Comparison of ENCODE assay signal across 33 cellular contexts in genomic region chr22:22903355-22903777, GRCh38. TPM values are rescaled to one million over a fixed set of nuclear protein-coding genes. Genes with fewer than 3 reads are reported as not detected.
A peak's percentile ranks its signal among the peaks of the same experiment; 100 is the strongest.
DNase-seq lines count a peak whose midpoint lies in the region; ATAC-seq and TF ChIP-seq lines count a peak whose summit lies in the region.
"Had no signal": no experiment of that assay in that cellular context is flagged by ENCODE, and none has a peak within 500 bp of the region (broad histone marks: within the 10 kb centered on the region; RNA-seq: fewer than 3 reads in every experiment).

No MANE protein-coding gene starts in this region.

- no peaks in the 10 kb centered on the region for H3K27me3 ChIP-seq in SJCRH30
- peaks cover 0 to 3% (median 0%) of the 10 kb centered on the region in 4 donors for H3K27me3 ChIP-seq in esophagus muscularis mucosa
- H3K27me3 ChIP-seq: dorsolateral prefrontal cortex, tibial nerve had no signal

- H3K4me1 Mint-ChIP-seq in stimulated activated naive B cell treated with anti-CD40 and anti-IgM and Interleukin-4, amounts not matched to agents 10 μg/mL and 1 μg/mL and 100 μg/mL, for 72 hours = peaks cover 60 to 76% of the 10 kb centered on the region in 2 donors
- H3K4me1 Mint-ChIP-seq: activated CD4-positive, alpha-beta T cell treated with anti-CD3 and anti-CD28 coated beads for 36 hours; immature natural killer cell had no signal

- TF ChIP-seq POLR2A in esophagus muscularis mucosa (IDR thresholded peaks at IDR 0.05; ENCODE audit: low read depth) = no peak

- H3K4me1 ChIP-seq in SJCRH30 (peaks cover 36% of the 10 kb centered on the region), esophagus muscularis mucosa (no peaks in the 10 kb centered on the region)
- H3K4me1 ChIP-seq: tibial nerve had no signal

- no peak overlapping the region for H3K4me3 Mint-ChIP-seq in stimulated activated naive B cell treated with anti-CD40 and anti-IgM and Interleukin-4, amounts not matched to agents 10 μg/mL and 1 μg/mL and 100 μg/mL, for 72 hours
- H3K4me3 Mint-ChIP-seq: activated CD4-positive, alpha-beta T cell treated with anti-CD3 and anti-CD28 coated beads for 36 hours; activated naive CD8-positive, alpha-beta T cell treated with anti-CD3 and anti-CD28 coated beads, Interleukin-2, amount 50 U/mL, for 24 hours; activated T-cell treated with anti-CD3 and anti-CD28 coated beads, Interleukin-2, amount 50 U/mL, for 24 hours; immature natural killer cell had no signal

- ATAC-seq in stimulated activated naive B cell treated with anti-CD40 and anti-IgM and Interleukin-4, amounts not matched to agents 10 μg/mL and 1 μg/mL and 100 μg/mL, for 72 hours (replicated peaks) = no peak
- ATAC-seq: activated CD4-positive, alpha-beta T cell treated with anti-CD3 and anti-CD28 coated beads for 36 hours; activated naive CD8-positive, alpha-beta T cell treated with anti-CD3 and anti-CD28 coated beads, Interleukin-2, amount 50 U/mL, for 24 hours; left lobe of liver had no signal

- intact Hi-C loops in esophagus muscularis mucosa (cut with DNase I) = no loop called here

- 33% methylated on average over 2 of the region's 2 CpGs for WGBS in esophagus muscularis mucosa

- H3K36me3 ChIP-seq in SJCRH30 (no peaks in the 10 kb centered on the region; the same call in 1 of the 2 replicates), esophagus muscularis mucosa (no peaks in the 10 kb centered on the region)
- H3K36me3 ChIP-seq: gastroesophageal sphincter, tibial nerve had no signal

- no peaks in the 10 kb centered on the region for H3K9me3 Mint-ChIP-seq in stimulated activated naive B cell treated with anti-CD40 and anti-IgM and Interleukin-4, amounts not matched to agents 10 μg/mL and 1 μg/mL and 100 μg/mL, for 72 hours
- H3K9me3 Mint-ChIP-seq: activated naive CD8-positive, alpha-beta T cell treated with anti-CD3 and anti-CD28 coated beads, Interleukin-2, amount 50 U/mL, for 24 hours; activated T-cell treated with anti-CD3 and anti-CD28 coated beads, Interleukin-2, amount 50 U/mL, for 24 hours; immature natural killer cell had no signal

- peaks cover 20 to 26% of the 10 kb centered on the region in 2 donors for H3K36me3 Mint-ChIP-seq in stimulated activated naive B cell treated with anti-CD40 and anti-IgM and Interleukin-4, amounts not matched to agents 10 μg/mL and 1 μg/mL and 100 μg/mL, for 72 hours
- H3K36me3 Mint-ChIP-seq: immature natural killer cell had no signal

- no peaks in the 10 kb centered on the region for H3K27me3 Mint-ChIP-seq in stimulated activated naive B cell treated with anti-CD40 and anti-IgM and Interleukin-4, amounts not matched to agents 10 μg/mL and 1 μg/mL and 100 μg/mL, for 72 hours
- H3K27me3 Mint-ChIP-seq: activated CD4-positive, alpha-beta T cell treated with anti-CD3 and anti-CD28 coated beads for 36 hours; activated naive CD8-positive, alpha-beta T cell treated with anti-CD3 and anti-CD28 coated beads, Interleukin-2, amount 50 U/mL, for 24 hours; activated T-cell treated with anti-CD3 and anti-CD28 coated beads, Interleukin-2, amount 50 U/mL, for 24 hours had no signal

- H3K4me3 ChIP-seq in SJCRH30 = no peak overlapping the region
- H3K4me3 ChIP-seq in esophagus muscularis mucosa = no peak overlapping the region
- H3K4me3 ChIP-seq: dorsolateral prefrontal cortex, gastroesophageal sphincter, tibial nerve had no signal

- no peaks in the 10 kb centered on the region for H3K9me3 ChIP-seq in SJCRH30 (replicated peaks)
- no peaks in the 10 kb centered on the region for H3K9me3 ChIP-seq in esophagus muscularis mucosa
- H3K9me3 ChIP-seq: gastroesophageal sphincter, tibial nerve had no signal

- H3K27ac Mint-ChIP-seq in stimulated activated naive B cell treated with anti-CD40 and anti-IgM and Interleukin-4, amounts not matched to agents 10 μg/mL and 1 μg/mL and 100 μg/mL, for 72 hours = peak overlapping the region; percentile 37
- H3K27ac Mint-ChIP-seq: activated CD4-positive, alpha-beta T cell treated with anti-CD3 and anti-CD28 coated beads for 36 hours; activated naive CD8-positive, alpha-beta T cell treated with anti-CD3 and anti-CD28 coated beads, Interleukin-2, amount 50 U/mL, for 24 hours; activated T-cell treated with anti-CD3 and anti-CD28 coated beads, Interleukin-2, amount 50 U/mL, for 24 hours; immature natural killer cell; progenitor cell of endocrine pancreas had no signal

- no peak for TF ChIP-seq CTCF in esophagus muscularis mucosa (IDR thresholded peaks at IDR 0.05)

- H3K27ac ChIP-seq in SJCRH30 (peak overlapping the region; percentile 94), esophagus muscularis mucosa (replicated peaks in 1 of 4) (no peak overlapping the region)
- H3K27ac ChIP-seq: dorsolateral prefrontal cortex, gastroesophageal sphincter, tibial nerve had no signal

- DNase-seq in NCI-H82 (lab: John Stamatoyannopoulos, UW) = peak; percentile 16
- DNase-seq in NCI-H82 treated with DMSO at 0.1 percent for 48 hours (lab: John Stamatoyannopoulos, UW; ENCODE audit: unreplicated experiment) = no peak
- DNase-seq in SJCRH30 = peak; percentile 77 to 81
- peak; percentile 94 for DNase-seq in esophagus muscularis mucosa (ENCODE audit: extremely low spot score)
- DNase-seq in stimulated activated naive B cell treated with anti-CD40 and anti-IgM and Interleukin-4, amounts not matched to agents 10 μg/mL and 1 μg/mL and 100 μg/mL, for 72 hours = no peak
- DNase-seq in NCI-H2029 treated with DMSO at 0.1 percent for 48 hours (lab: John Stamatoyannopoulos, UW) = no peak
- DNase-seq in activated CD4-positive, alpha-beta T cell treated with anti-CD3 and anti-CD28 coated beads, Interleukin-2, amount 50 U/mL, for 48 hours = no peak
- no peak for DNase-seq in iPS-NIHi11 (ENCODE audit: low spot score)
- DNase-seq: activated CD4-positive, alpha-beta T cell treated with anti-CD3 and anti-CD28 coated beads for 36 hours; activated gamma-delta T cell; activated naive CD8-positive, alpha-beta T cell treated with anti-CD3 and anti-CD28 coated beads, Interleukin-2, amount 50 U/mL, for 24 hours; activated T-cell treated with anti-CD3 and anti-CD28 coated beads, Interleukin-2, amount 50 U/mL, for 24 hours; AML-193; cerebellar nuclear complex; dorsolateral prefrontal cortex; HCEC 1CT; hippocampal formation; immature natural killer cell; KBM-7; mesendoderm; NCI-H510A; SHP77 treated with DMSO at 0.1 percent for 48 hours; T-helper 1 cell had no signal

- TF ChIP-seq EP300 in esophagus muscularis mucosa (IDR thresholded peaks at IDR 0.05) = no peak

RNA-seq across cellular contexts. Expression of gene IGLL5, which starts 15.8 kb away (rescaled TPM):
- 0.94 and 1.0 TPM in 2 replicates for total RNA-seq in SJCRH30 (2014; rRNA removed; shearing (Covaris generic))
- 1 to 10 TPM in 1 of 4 donors, under 1 TPM in 2, not detected in 1; 0.39 to 1.3 (median 0.80) TPM for total RNA-seq in esophagus muscularis mucosa
- total RNA-seq: A172; activated CD4-positive, alpha-beta T cell treated with anti-CD3 and anti-CD28 coated beads for 36 hours; activated CD8-positive, alpha-beta memory T cell treated with anti-CD3 and anti-CD28 coated beads for 36 hours; fibroblast of lung; G401; HT-29; myocyte; progenitor cell of endocrine pancreas had no signal

Comparison
In these comparisons a context has a peak if more than half of its experiments do, and no peak if none do; other contexts are left out.
1. DNase-seq: peak in NCI-H82 (single experiment), SJCRH30 (2 of 2) and esophagus muscularis mucosa (single experiment); none in NCI-H82 treated with DMSO at 0.1 percent for 48 hours (single experiment), stimulated activated naive B cell treated with anti-CD40 and anti-IgM and Interleukin-4, amounts not matched to agents 10 μg/mL and 1 μg/mL and 100 μg/mL, for 72 hours (single experiment), NCI-H2029 treated with DMSO at 0.1 percent for 48 hours (single experiment), activated CD4-positive, alpha-beta T cell treated with anti-CD3 and anti-CD28 coated beads, Interleukin-2, amount 50 U/mL, for 48 hours (0 of 2) and iPS-NIHi11 (single experiment).